Comparison of ENCODE assay signal across 1 cellular context in genomic region chr1:229582715-229583114, GRCh38.
TF ChIP-seq lines count a peak whose summit lies in the region.

No MANE protein-coding gene starts in this region.

TF ChIP-seq in HEK293, 187 proteins besides CTCF, POLR2A, EP300 and RAD21 (continued from another document):
- TF ChIP-seq ZNF518A (tag by site-specific recombination; conservative IDR thresholded peaks at IDR 0.05; ENCODE audit: low read depth) (peak; percentile 75), ZNF791 (tag by site-specific recombination; IDR thresholded peaks at IDR 0.05) (0 out of 2 replicates have a peak, but pooled peaks have one; percentile 45), PRDM4 (tag by site-specific recombination; IDR thresholded peaks at IDR 0.05) (no peak), ZNF140 (tag by site-specific recombination; IDR thresholded peaks at IDR 0.05) (peak; percentile 54; the same call in 1 of the 2 replicates), ZNF280C (tag by site-specific recombination; IDR thresholded peaks at IDR 0.05) (no peak), ZNF623 (tag by site-specific recombination; IDR thresholded peaks at IDR 0.05) (peak; percentile 49), ZNF354C (tag by site-specific recombination; IDR thresholded peaks at IDR 0.05; ENCODE audit: borderline replicate concordance, low read depth) (0 out of 2 replicates have a peak, but pooled peaks have one; percentile 36), ZNF19 (tag by site-specific recombination; IDR thresholded peaks at IDR 0.05; ENCODE audit: low read depth) (0 out of 2 replicates have a peak, but pooled peaks have one; percentile 64), ZBTB20 (tag by site-specific recombination; IDR thresholded peaks at IDR 0.05) (no peak), ZNF404 (tag by site-specific recombination; IDR thresholded peaks at IDR 0.05) (peak; percentile 79; the same call in 1 of the 2 replicates), GLI2 (tag by site-specific recombination; IDR thresholded peaks at IDR 0.05; ENCODE audit: borderline replicate concordance, low read depth) (peak; percentile 17; the same call in 1 of the 2 replicates), ZNF133 (tag by site-specific recombination; IDR thresholded peaks at IDR 0.05) (no peak), ZNF677 (tag by site-specific recombination; IDR thresholded peaks at IDR 0.05) (no peak), ZNF138 (tag by site-specific recombination; IDR thresholded peaks at IDR 0.05; ENCODE audit: borderline replicate concordance) (no peak), ZNF223 (tag by site-specific recombination; IDR thresholded peaks at IDR 0.05) (no peak), ZNF76 (tag by site-specific recombination; IDR thresholded peaks at IDR 0.05; ENCODE audit: borderline replicate concordance, low read depth) (no peak), ZBTB17 (tag by site-specific recombination; IDR thresholded peaks at IDR 0.05) (no peak), ZNF596 (tag by site-specific recombination; IDR thresholded peaks at IDR 0.05) (no peak)
- TF ChIP-seq, protein P1, sequence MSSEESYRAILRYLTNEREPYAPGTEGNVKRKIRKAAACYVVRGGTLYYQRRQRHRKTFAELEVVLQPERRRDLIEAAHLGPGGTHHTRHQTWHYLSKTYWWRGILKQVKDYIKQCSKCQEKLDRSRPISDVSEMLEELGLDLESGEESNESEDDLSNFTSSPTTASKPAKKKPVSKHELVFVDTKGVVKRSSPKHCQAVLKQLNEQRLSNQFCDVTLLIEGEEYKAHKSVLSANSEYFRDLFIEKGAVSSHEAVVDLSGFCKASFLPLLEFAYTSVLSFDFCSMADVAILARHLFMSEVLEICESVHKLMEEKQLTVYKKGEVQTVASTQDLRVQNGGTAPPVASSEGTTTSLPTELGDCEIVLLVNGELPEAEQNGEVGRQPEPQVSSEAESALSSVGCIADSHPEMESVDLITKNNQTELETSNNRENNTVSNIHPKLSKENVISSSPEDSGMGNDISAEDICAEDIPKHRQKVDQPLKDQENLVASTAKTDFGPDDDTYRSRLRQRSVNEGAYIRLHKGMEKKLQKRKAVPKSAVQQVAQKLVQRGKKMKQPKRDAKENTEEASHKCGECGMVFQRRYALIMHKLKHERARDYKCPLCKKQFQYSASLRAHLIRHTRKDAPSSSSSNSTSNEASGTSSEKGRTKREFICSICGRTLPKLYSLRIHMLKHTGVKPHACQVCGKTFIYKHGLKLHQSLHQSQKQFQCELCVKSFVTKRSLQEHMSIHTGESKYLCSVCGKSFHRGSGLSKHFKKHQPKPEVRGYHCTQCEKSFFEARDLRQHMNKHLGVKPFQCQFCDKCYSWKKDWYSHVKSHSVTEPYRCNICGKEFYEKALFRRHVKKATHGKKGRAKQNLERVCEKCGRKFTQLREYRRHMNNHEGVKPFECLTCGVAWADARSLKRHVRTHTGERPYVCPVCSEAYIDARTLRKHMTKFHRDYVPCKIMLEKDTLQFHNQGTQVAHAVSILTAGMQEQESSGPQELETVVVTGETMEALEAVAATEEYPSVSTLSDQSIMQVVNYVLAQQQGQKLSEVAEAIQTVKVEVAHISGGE (tag by site-specific recombination; conservative IDR thresholded peaks at IDR 0.05; ENCODE audit: low read depth) = peak; percentile 65
